Comparison of ENCODE assay signal across 1 cellular context in genomic region chr3:141312359-141313090, GRCh38.
TF ChIP-seq lines count a peak whose summit lies in the region.

No MANE protein-coding gene starts in this region.

TF ChIP-seq in GM23338, 12 proteins besides CTCF, POLR2A, EP300 and RAD21 (continued from another document):
- no peak for TF ChIP-seq ZNF462 (CRISPR knock-in tag; IDR thresholded peaks at IDR 0.05)
- no peak for TF ChIP-seq ZNF331 (CRISPR knock-in tag; IDR thresholded peaks at IDR 0.05; ENCODE audit: low read depth)
